ENCODE assay signal across 25 cellular contexts in the genomic region with DNA sequence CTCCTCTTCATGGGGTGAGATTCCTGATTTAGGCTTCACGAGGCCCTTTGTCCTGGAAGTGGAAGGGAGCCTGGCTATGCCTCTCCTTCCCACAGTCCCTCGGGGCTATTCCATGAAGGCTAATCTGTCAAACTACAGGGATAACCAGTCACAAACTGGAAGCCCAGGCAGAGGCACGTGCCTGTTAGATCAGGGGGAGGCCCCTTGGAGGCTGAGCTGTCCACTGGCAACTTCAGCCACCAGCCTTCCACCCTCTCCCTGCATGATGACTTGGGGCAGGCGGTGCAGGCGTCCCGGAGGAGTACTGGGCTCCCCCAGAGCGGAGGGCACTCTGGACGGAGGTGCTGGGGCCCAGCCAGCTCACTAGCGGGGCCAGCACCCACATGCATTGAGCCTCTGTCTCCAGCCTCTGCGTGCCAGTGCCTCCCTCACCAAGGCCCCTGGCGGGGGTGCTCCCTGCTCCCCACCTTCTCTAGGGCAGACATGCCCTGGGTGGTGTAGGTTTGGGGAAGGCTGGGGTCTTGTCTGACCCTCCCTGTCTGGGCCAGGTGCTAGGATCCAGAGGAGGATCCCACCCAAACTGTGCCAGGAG. TPM values are rescaled to one million over a fixed set of nuclear protein-coding genes. Genes with fewer than 3 reads are reported as not detected.
"Had no signal": no experiment of that assay in that cellular context is flagged by ENCODE, and none has a peak within 500 bp of the region (broad histone marks: within the 10 kb centered on the region; RNA-seq: fewer than 3 reads in every experiment).

No MANE protein-coding gene starts in this region.

- H3K27ac ChIP-seq: esophagus squamous epithelium, gastroesophageal sphincter, left lung, pancreas, prostate gland, right lobe of liver, stomach, thoracic aorta, transverse colon had no signal

- ATAC-seq: gastroesophageal sphincter, left lung, pancreas had no signal

- H3K27me3 ChIP-seq: gastroesophageal sphincter, left lung, pancreas, right lobe of liver, transverse colon had no signal

- H3K4me1 ChIP-seq: left lung, pancreas, prostate gland, right lobe of liver had no signal

- H3K9me3 ChIP-seq: esophagus squamous epithelium, gastroesophageal sphincter, left lung, pancreas, prostate gland, right lobe of liver, stomach, thoracic aorta, transverse colon had no signal

- DNase-seq: cerebellar nuclear complex; dermis blood vessel endothelial cell; esophagus squamous epithelium; foreskin fibroblast; glutamatergic neuron; islet precursor cell; mesendoderm; naive B cell; nephron progenitor cell; nucleus accumbens; stimulated activated CD4-positive, alpha-beta T cell treated with anti-CD3 and anti-CD28 coated beads, Interleukin-15, amount 100 ng/mL, for 24 hours; stimulated activated CD4-positive, alpha-beta T cell treated with anti-CD3 and anti-CD28 coated beads, Interleukin-1b, Interleukin-23, amount 100 ng/mL, for 48 hours; stimulated activated CD4-positive, alpha-beta T cell treated with anti-CD3 and anti-CD28 coated beads, Interleukin-4, amount 100 ng/mL, for 24 hours; stimulated activated naive CD4-positive, alpha-beta T cell; stomach; substantia nigra; transverse colon had no signal

- H3K36me3 ChIP-seq: esophagus squamous epithelium, gastroesophageal sphincter, left lung, pancreas, prostate gland, right lobe of liver, stomach, thoracic aorta, transverse colon had no signal

- H3K4me3 ChIP-seq: esophagus squamous epithelium, gastroesophageal sphincter, left lung, pancreas, prostate gland, right lobe of liver, stomach, thoracic aorta, transverse colon had no signal

RNA-seq across cellular contexts. Expression of gene WNT11, which starts 42.9 kb away (rescaled TPM):
- total RNA-seq: dermis blood vessel endothelial cell, epithelial cell of proximal tubule, renal cortical epithelial cell had no signal
